Comparison of ENCODE assay signal across 8 cellular contexts in genomic region chr10:69180525-69181204, GRCh38. TPM values are rescaled to one million over a fixed set of nuclear protein-coding genes. Genes with fewer than 3 reads are reported as not detected.
A peak's percentile ranks its signal among the peaks of the same experiment; 100 is the strongest.
DNase-seq lines count a peak whose midpoint lies in the region; ATAC-seq, FAIRE-seq and TF ChIP-seq lines count a peak whose summit lies in the region.

No MANE protein-coding gene starts in this region.

- CTCF ChIA-PET in naive thymus-derived CD4-positive, alpha-beta T cell (lab: Charles Lee) = interaction anchor here (0.6 kb wide), 1 partner anchor 59 kb away, joined by 6 read pairs; no protein-coding TSS in a partner anchor

- H3K27ac ChIP-seq in C4-2B = peak overlapping the region; percentile 95
- H3K27ac ChIP-seq in naive thymus-derived CD4-positive, alpha-beta T cell (ENCODE audit: low read depth, low read length) = peak overlapping the region; percentile 95

- H3K27ac Mint-ChIP-seq in T-helper 17 cell = peak overlapping the region; percentile 99
- H3K27ac Mint-ChIP-seq in effector memory CD8-positive, alpha-beta T cell = peak overlapping the region; percentile 98 to 100
- H3K27ac Mint-ChIP-seq in naive thymus-derived CD4-positive, alpha-beta T cell = peak overlapping the region; percentile 98 to 100 (median 99)

- H3K4me3 ChIP-seq in HFF-Myc (replicated peaks; ENCODE audit: low read depth, low read length) = peak overlapping the region; percentile 99
- peak overlapping the region; percentile 83 for H3K4me3 ChIP-seq in naive thymus-derived CD4-positive, alpha-beta T cell (ENCODE audit: low read length)

- H3K4me3 Mint-ChIP-seq in T-helper 17 cell = peak overlapping the region; percentile 96
- H3K4me3 Mint-ChIP-seq in effector memory CD8-positive, alpha-beta T cell = peak overlapping the region; percentile 94 to 96
- H3K4me3 Mint-ChIP-seq in naive thymus-derived CD4-positive, alpha-beta T cell = peak overlapping the region; percentile 85 to 98 (median 96)

- peaks cover 7% of the 10 kb centered on the region for H3K36me3 Mint-ChIP-seq in T-helper 17 cell (ENCODE audit: low read depth)
- H3K36me3 Mint-ChIP-seq in effector memory CD8-positive, alpha-beta T cell (ENCODE audit: insufficient read depth) = peaks cover 33% of the 10 kb centered on the region
- H3K36me3 Mint-ChIP-seq in naive thymus-derived CD4-positive, alpha-beta T cell = peaks cover 0 to 10% (median 5%) of the 10 kb centered on the region in 5 donors

- POLR2A ChIA-PET in naive thymus-derived CD4-positive, alpha-beta T cell (lab: Charles Lee) = interaction anchor here (0.6 to 1.1 kb wide), 4 partner anchors 11 to 193 kb away, joined by 3 to 4 read pairs (median 3); no protein-coding TSS in a partner anchor

- TF ChIP-seq CTCF in C4-2B (conservative IDR thresholded peaks at IDR 0.05) (no peak), HFF-Myc (IDR thresholded peaks at IDR 0.05; ENCODE audit: low read depth, low read length, missing control alignments) (no peak)

- no peak for FAIRE-seq in urothelium cell line (lab: Jason Lieb, UNC)

- no peaks in the 10 kb centered on the region for H3K9me3 Mint-ChIP-seq in effector memory CD8-positive, alpha-beta T cell
- H3K9me3 Mint-ChIP-seq in naive thymus-derived CD4-positive, alpha-beta T cell = peaks cover 0 to 3% (median 0%) of the 10 kb centered on the region in 11 donors

- no peaks in the 10 kb centered on the region for H3K27me3 Mint-ChIP-seq in T-helper 17 cell
- no peaks in the 10 kb centered on the region for H3K27me3 Mint-ChIP-seq in effector memory CD8-positive, alpha-beta T cell
- no peaks in the 10 kb centered on the region for H3K27me3 Mint-ChIP-seq in naive thymus-derived CD4-positive, alpha-beta T cell

- intact Hi-C loops in naive thymus-derived CD4-positive, alpha-beta T cell (cut with micrococcal nuclease) = loop anchor here (1.0 to 5.0 kb wide), 12 partner anchors 22 to 653 kb away; partner anchors contain the start of genes SLC25A16 (in 2 of the 2), DDX50 (in 1 of the 2), KIFBP (in 1 of the 2) and VPS26A (in 1 of the 2)

- peaks cover 0 to 21% (median 6%) of the 10 kb centered on the region in 3 experiments for H3K36me3 ChIP-seq in naive thymus-derived CD4-positive, alpha-beta T cell (ENCODE audit: control insufficient read depth in 2 of 3, insufficient read depth in 3 of 3, low read length in 3 of 3)

- H3K27me3 ChIP-seq in naive thymus-derived CD4-positive, alpha-beta T cell (ENCODE audit: control insufficient read depth in 2 of 2, insufficient read depth in 2 of 2, low read length in 2 of 2) = no peaks in the 10 kb centered on the region

- no peaks in the 10 kb centered on the region for H3K9me3 ChIP-seq in T-helper 17 cell (ENCODE audit: control insufficient read depth, low read length, poor library complexity, severe bottlenecking)
- H3K9me3 ChIP-seq in naive thymus-derived CD4-positive, alpha-beta T cell (ENCODE audit: control insufficient read depth in 2 of 3, low read length in 3 of 3) = no peaks in the 10 kb centered on the region

- ATAC-seq in T-helper 17 cell (no peak), GM18511 (IDR thresholded peaks at IDR 0.05; ENCODE audit: unreplicated experiment) (no peak)
- ATAC-seq in effector memory CD8-positive, alpha-beta T cell (replicated peaks) = no peak
- ATAC-seq in naive thymus-derived CD4-positive, alpha-beta T cell = no peak

- peaks cover 35% of the 10 kb centered on the region for H3K4me1 Mint-ChIP-seq in T-helper 17 cell
- peaks cover 33 to 42% of the 10 kb centered on the region in 2 donors for H3K4me1 Mint-ChIP-seq in effector memory CD8-positive, alpha-beta T cell (ENCODE audit: low read depth in 2 of 2)
- H3K4me1 Mint-ChIP-seq in naive thymus-derived CD4-positive, alpha-beta T cell = peaks cover 23 to 59% (median 43%) of the 10 kb centered on the region in 7 donors

- peaks cover 12 to 15% of the 10 kb centered on the region in 2 donors for H3K4me1 ChIP-seq in naive thymus-derived CD4-positive, alpha-beta T cell (ENCODE audit: control insufficient read depth in 2 of 2, insufficient read depth in 2 of 2, low read length in 2 of 2)

- DNase-seq in HFF-Myc (ENCODE audit: extremely low read depth, low read depth) (no peak), T-helper 17 cell (peak in 2 of 3 donors; percentile 15 to 17), NCI-H2029 treated with DMSO at 0.1 percent for 48 hours (lab: John Stamatoyannopoulos, UW) (no peak), urothelium cell line (ENCODE audit: low spot score) (no peak)
- peak in 2 of 3 experiments; percentile 4 to 14 for DNase-seq in effector memory CD8-positive, alpha-beta T cell
- DNase-seq in naive thymus-derived CD4-positive, alpha-beta T cell = peak in 4 of 9 donors; percentile 3 to 76 (median 10)

RNA-seq across cellular contexts. Expression of gene SUPV3L1, which starts 0.6 kb away (rescaled TPM):
- total RNA-seq in T-helper 17 cell = 10 to 100 TPM; 42.2 to 64.1 TPM
- 10 to 100 TPM; 39.3 to 63.2 (median 42.1) TPM for total RNA-seq in naive thymus-derived CD4-positive, alpha-beta T cell
- 10 to 100 TPM; 16.5 to 25.2 TPM for polyA plus RNA-seq in naive thymus-derived CD4-positive, alpha-beta T cell

RNA-seq across cellular contexts. Expression of gene HKDC1, which starts 39.5 kb away (rescaled TPM):
- 1 to 10 TPM; 1.7 to 8.2 TPM for total RNA-seq in T-helper 17 cell
- total RNA-seq in naive thymus-derived CD4-positive, alpha-beta T cell = 1 to 10 TPM; 1.9 to 4.8 (median 4.1) TPM
- polyA plus RNA-seq in naive thymus-derived CD4-positive, alpha-beta T cell = 10 to 100 TPM in 1 of 2 donors, 1 to 10 TPM in 1; 2.8 to 10.9 TPM

RNA-seq across cellular contexts. Expression of gene VPS26A, which starts 56.7 kb away (rescaled TPM):
- 10 to 100 TPM; 28.7 to 36.7 TPM for total RNA-seq in T-helper 17 cell
- total RNA-seq in naive thymus-derived CD4-positive, alpha-beta T cell = 10 to 100 TPM; 25.5 to 35.0 (median 29.5) TPM
- polyA plus RNA-seq in naive thymus-derived CD4-positive, alpha-beta T cell = 10 to 100 TPM; 27.4 to 29.1 TPM

Comparison
In these comparisons a context has a peak if more than half of its experiments do, and no peak if none do; other contexts are left out.
1. DNase-seq: peak in T-helper 17 cell (2 of 3) and effector memory CD8-positive, alpha-beta T cell (2 of 3); none in HFF-Myc (single experiment), NCI-H2029 treated with DMSO at 0.1 percent for 48 hours (single experiment) and urothelium cell line (single experiment).
2. Peak in every context shown above with its lines, with median percentiles within 50 percentile points of each other: H3K27ac Mint-ChIP-seq and H3K4me3 Mint-ChIP-seq.